8 cellular contexts compared by ENCODE assay signal in the genomic region with DNA sequence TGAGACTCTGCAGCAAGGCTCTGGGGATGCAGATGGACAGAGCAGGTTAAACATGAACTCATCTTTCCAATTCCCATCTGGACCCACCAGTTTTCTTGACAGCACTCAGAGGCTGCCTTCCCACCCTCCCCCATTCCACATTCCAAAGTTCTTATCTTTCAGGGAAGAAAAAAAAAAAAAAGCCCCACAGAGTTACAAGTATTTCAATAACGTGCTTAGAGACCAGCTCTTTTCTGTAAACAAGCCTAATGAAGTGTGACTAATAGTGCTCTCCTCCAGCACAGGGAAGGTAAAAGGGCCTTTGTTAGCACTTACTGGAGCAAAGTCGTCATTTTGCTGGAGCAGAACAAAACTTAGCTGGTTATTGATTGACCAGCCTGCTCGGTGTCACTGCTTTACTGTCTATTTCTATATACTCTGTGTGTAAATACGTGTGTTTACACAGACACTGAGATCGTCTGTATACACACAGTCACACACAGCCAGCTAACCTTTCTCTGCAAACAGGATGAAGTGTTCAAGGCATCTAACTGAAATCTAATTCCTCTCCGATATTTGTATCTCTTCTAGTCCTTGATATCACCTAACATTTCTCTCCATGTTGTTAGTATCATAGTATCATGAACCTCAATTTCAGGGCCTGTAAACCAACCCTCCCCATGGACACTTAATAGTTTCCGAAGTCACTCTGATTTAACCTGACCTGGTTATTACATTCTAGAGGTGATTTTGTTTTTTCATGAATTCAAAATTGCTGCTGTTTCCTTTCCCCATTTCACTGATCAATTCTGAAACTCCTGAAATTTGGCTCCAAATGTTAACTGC.
A peak's percentile ranks its signal among the peaks of the same experiment; 100 is the strongest.
DNase-seq lines count a peak whose midpoint lies in the region; ATAC-seq, FAIRE-seq and TF ChIP-seq lines count a peak whose summit lies in the region.

No MANE protein-coding gene starts in this region.

- FAIRE-seq in bronchial epithelial cell (lab: Jason Lieb, UNC) (no peak), frontal cortex (lab: Jason Lieb, UNC) (no peak)

- peaks cover 42% of the 10 kb centered on the region for H3K27me3 Mint-ChIP-seq in stimulated activated naive CD8-positive, alpha-beta T cell treated with anti-CD3 and anti-CD28 coated beads, Interleukin-15, amount 100 ng/mL, for 72 hours

- no peak overlapping the region for H3K27ac Mint-ChIP-seq in stimulated activated naive CD8-positive, alpha-beta T cell treated with anti-CD3 and anti-CD28 coated beads, Interleukin-15, amount 100 ng/mL, for 72 hours

- H3K27me3 ChIP-seq in bronchial epithelial cell (ENCODE audit: control insufficient read depth, insufficient read depth, low read length) (no peaks in the 10 kb centered on the region), layer of hippocampus (ENCODE audit: control insufficient read depth, insufficient read depth, low read length) (no peaks in the 10 kb centered on the region), upper lobe of right lung (no peaks in the 10 kb centered on the region)

- H3K4me1 Mint-ChIP-seq in stimulated activated naive CD8-positive, alpha-beta T cell treated with anti-CD3 and anti-CD28 coated beads, Interleukin-15, amount 100 ng/mL, for 72 hours = no peaks in the 10 kb centered on the region

- no peak for TF ChIP-seq CTCF in bronchial epithelial cell (IDR thresholded peaks at IDR 0.05; ENCODE audit: insufficient read depth, low read length, severe bottlenecking)
- no peak for TF ChIP-seq CTCF in upper lobe of right lung (IDR thresholded peaks at IDR 0.05)

- ATAC-seq in GM18909 (IDR thresholded peaks at IDR 0.05; ENCODE audit: poor library complexity, unreplicated experiment) (peak; percentile 69), upper lobe of right lung (peak; percentile 81), GM21526 (IDR thresholded peaks at IDR 0.05; ENCODE audit: low FRiP score, unreplicated experiment) (no peak)
- ATAC-seq in stimulated activated naive CD8-positive, alpha-beta T cell treated with anti-CD3 and anti-CD28 coated beads, Interleukin-15, amount 100 ng/mL, for 72 hours = no peak

- H3K4me3 Mint-ChIP-seq in stimulated activated naive CD8-positive, alpha-beta T cell treated with anti-CD3 and anti-CD28 coated beads, Interleukin-15, amount 100 ng/mL, for 72 hours = no peak overlapping the region

- H3K4me3 ChIP-seq in bronchial epithelial cell (ENCODE audit: low read depth, low read length) (no peak overlapping the region), upper lobe of right lung (no peak overlapping the region)

- H3K9me3 ChIP-seq in upper lobe of right lung = no peaks in the 10 kb centered on the region

- H3K27ac ChIP-seq in layer of hippocampus (ENCODE audit: low read depth, low read length) (peak overlapping the region; percentile 60), upper lobe of right lung (peak overlapping the region; percentile 74)

- DNase-seq in NCI-H2227 (lab: John Stamatoyannopoulos, UW; ENCODE audit: unreplicated experiment) (peak; percentile 29), bronchial epithelial cell (ENCODE audit: low read depth) (peak; percentile 90), upper lobe of right lung (no peak), frontal cortex (ENCODE audit: low spot score in 2 of 2) (no peak)
- DNase-seq in stimulated activated naive CD8-positive, alpha-beta T cell treated with anti-CD3 and anti-CD28 coated beads, Interleukin-15, amount 100 ng/mL, for 72 hours = no peak

- H3K9me3 Mint-ChIP-seq in stimulated activated naive CD8-positive, alpha-beta T cell treated with anti-CD3 and anti-CD28 coated beads, Interleukin-15, amount 100 ng/mL, for 72 hours = no peaks in the 10 kb centered on the region

- peaks cover 63% of the 10 kb centered on the region for H3K4me1 ChIP-seq in upper lobe of right lung

- H3K36me3 ChIP-seq in bronchial epithelial cell (ENCODE audit: control insufficient read depth, insufficient read depth, low read length) = no peaks in the 10 kb centered on the region
- no peaks in the 10 kb centered on the region for H3K36me3 ChIP-seq in upper lobe of right lung

- intact Hi-C loops in upper lobe of right lung (cut with DNase I) = no loop called here

Comparison
In these comparisons a context has a peak if more than half of its experiments do, and no peak if none do; other contexts are left out.
1. ATAC-seq: peak in GM18909 (single experiment) and upper lobe of right lung (single experiment); none in stimulated activated naive CD8-positive, alpha-beta T cell treated with anti-CD3 and anti-CD28 coated beads, Interleukin-15, amount 100 ng/mL, for 72 hours (single experiment) and GM21526 (single experiment).
2. DNase-seq: peak in NCI-H2227 (single experiment) and bronchial epithelial cell (single experiment); none in upper lobe of right lung (single experiment), stimulated activated naive CD8-positive, alpha-beta T cell treated with anti-CD3 and anti-CD28 coated beads, Interleukin-15, amount 100 ng/mL, for 72 hours (0 of 2) and frontal cortex (0 of 2).